In genomic region chr2:97706708-97707345, GRCh38 we compare ENCODE assay signal across 17 cellular contexts. TPM values are rescaled to one million over a fixed set of nuclear protein-coding genes. Genes with fewer than 3 reads are reported as not detected.
"Had no signal": no experiment of that assay in that cellular context is flagged by ENCODE, and none has a peak within 500 bp of the region (broad histone marks: within the 10 kb centered on the region; RNA-seq: fewer than 3 reads in every experiment).

No MANE protein-coding gene starts in this region.

- DNase-seq: central memory CD4-positive, alpha-beta T cell; effector memory CD8-positive, alpha-beta T cell; mesenchymal stem cell; occipital lobe; stimulated activated naive CD4-positive, alpha-beta T cell; T-helper 1 cell; WERI-Rb-1 had no signal

- ATAC-seq: activated naive CD4-positive, alpha-beta T cell treated with anti-CD3 and anti-CD28 coated beads, Interleukin-2, amount 50 U/mL, for 72 hours; activated T-helper 17 cell treated with anti-CD3 and anti-CD28 coated beads, Interleukin-2, amount 50 U/mL, for 72 hours; effector memory CD8-positive, alpha-beta T cell; gastroesophageal sphincter; naive thymus-derived CD4-positive, alpha-beta T cell; sciatic nerve had no signal

- H3K9me3 ChIP-seq: esophagus muscularis mucosa, gastroesophageal sphincter, testis had no signal

- H3K27me3 Mint-ChIP-seq: activated T-helper 17 cell treated with anti-CD3 and anti-CD28 coated beads, Interleukin-2, amount 50 U/mL, for 72 hours; effector memory CD8-positive, alpha-beta T cell had no signal

- H3K4me1 ChIP-seq: esophagus muscularis mucosa, gastroesophageal sphincter, testis had no signal

- H3K36me3 ChIP-seq: esophagus muscularis mucosa, gastroesophageal sphincter, WERI-Rb-1 had no signal

- H3K4me3 Mint-ChIP-seq: activated T-helper 17 cell treated with anti-CD3 and anti-CD28 coated beads, Interleukin-2, amount 50 U/mL, for 72 hours; effector memory CD8-positive, alpha-beta T cell; naive thymus-derived CD4-positive, alpha-beta T cell; neural crest cell had no signal

- H3K9me3 Mint-ChIP-seq: activated naive CD4-positive, alpha-beta T cell treated with anti-CD3 and anti-CD28 coated beads, Interleukin-2, amount 50 U/mL, for 72 hours; activated T-helper 17 cell treated with anti-CD3 and anti-CD28 coated beads, Interleukin-2, amount 50 U/mL, for 72 hours; effector memory CD8-positive, alpha-beta T cell; neural crest cell had no signal

- H3K4me3 ChIP-seq: dorsolateral prefrontal cortex, esophagus muscularis mucosa, gastroesophageal sphincter, testis had no signal

- H3K27ac ChIP-seq: dorsolateral prefrontal cortex, esophagus muscularis mucosa, gastroesophageal sphincter, testis, WERI-Rb-1 had no signal

- H3K27me3 ChIP-seq: testis had no signal

- H3K27ac Mint-ChIP-seq: activated naive CD4-positive, alpha-beta T cell treated with anti-CD3 and anti-CD28 coated beads, Interleukin-2, amount 50 U/mL, for 72 hours; activated T-helper 17 cell treated with anti-CD3 and anti-CD28 coated beads, Interleukin-2, amount 50 U/mL, for 72 hours; effector memory CD8-positive, alpha-beta T cell; naive thymus-derived CD4-positive, alpha-beta T cell had no signal

RNA-seq across cellular contexts. Expression of gene ZAP70, which starts 6.5 kb away (rescaled TPM):
- total RNA-seq: renal cortical epithelial cell had no signal
